ENCODE assay signal across 1 cellular context in the genomic region with DNA sequence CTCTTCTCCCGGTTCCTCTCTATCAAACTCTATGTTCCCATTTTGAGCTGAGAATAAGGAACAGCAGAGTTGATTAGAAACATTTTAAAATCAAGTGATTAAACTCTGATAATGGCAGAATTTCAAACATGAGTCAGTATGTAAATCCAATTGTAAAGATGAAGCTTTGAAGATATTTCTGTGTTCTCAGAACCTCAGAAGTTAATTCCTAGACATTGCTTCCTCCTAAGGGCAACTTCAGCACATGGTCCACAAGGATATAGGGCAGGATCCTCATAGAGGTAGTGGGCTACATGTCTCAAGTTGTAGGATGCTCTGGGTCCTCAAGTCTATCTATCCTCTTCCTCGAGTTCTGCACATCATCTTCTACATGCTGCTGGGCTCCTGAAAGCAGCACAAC.
TF ChIP-seq lines count a peak whose summit lies in the region.

No MANE protein-coding gene starts in this region.

TF ChIP-seq in IMR-90, 13 proteins besides CTCF, POLR2A, EP300 and RAD21 (continued from another document):
- TF ChIP-seq RCOR1 (IDR thresholded peaks at IDR 0.05; ENCODE audit: insufficient replicate concordance, low read length) = no peak
- TF ChIP-seq, protein P1, sequence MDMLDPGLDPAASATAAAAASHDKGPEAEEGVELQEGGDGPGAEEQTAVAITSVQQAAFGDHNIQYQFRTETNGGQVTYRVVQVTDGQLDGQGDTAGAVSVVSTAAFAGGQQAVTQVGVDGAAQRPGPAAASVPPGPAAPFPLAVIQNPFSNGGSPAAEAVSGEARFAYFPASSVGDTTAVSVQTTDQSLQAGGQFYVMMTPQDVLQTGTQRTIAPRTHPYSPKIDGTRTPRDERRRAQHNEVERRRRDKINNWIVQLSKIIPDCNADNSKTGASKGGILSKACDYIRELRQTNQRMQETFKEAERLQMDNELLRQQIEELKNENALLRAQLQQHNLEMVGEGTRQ (IDR thresholded peaks at IDR 0.05; ENCODE audit: low read depth, low read length) = no peak
- TF ChIP-seq BHLHE40 (IDR thresholded peaks at IDR 0.05; ENCODE audit: low read depth, low read length) = no peak
- no peak for TF ChIP-seq MXI1 (IDR thresholded peaks at IDR 0.05; ENCODE audit: borderline replicate concordance, low read depth, low read length)
- TF ChIP-seq CHD1 (IDR thresholded peaks at IDR 0.05; ENCODE audit: low read depth, low read length) = no peak
- no peak for TF ChIP-seq SMC3 (IDR thresholded peaks at IDR 0.05; ENCODE audit: low read depth, low read length)
- no peak for TF ChIP-seq FOS (IDR thresholded peaks at IDR 0.05; ENCODE audit: low read depth, low read length)
- TF ChIP-seq, protein P2, sequence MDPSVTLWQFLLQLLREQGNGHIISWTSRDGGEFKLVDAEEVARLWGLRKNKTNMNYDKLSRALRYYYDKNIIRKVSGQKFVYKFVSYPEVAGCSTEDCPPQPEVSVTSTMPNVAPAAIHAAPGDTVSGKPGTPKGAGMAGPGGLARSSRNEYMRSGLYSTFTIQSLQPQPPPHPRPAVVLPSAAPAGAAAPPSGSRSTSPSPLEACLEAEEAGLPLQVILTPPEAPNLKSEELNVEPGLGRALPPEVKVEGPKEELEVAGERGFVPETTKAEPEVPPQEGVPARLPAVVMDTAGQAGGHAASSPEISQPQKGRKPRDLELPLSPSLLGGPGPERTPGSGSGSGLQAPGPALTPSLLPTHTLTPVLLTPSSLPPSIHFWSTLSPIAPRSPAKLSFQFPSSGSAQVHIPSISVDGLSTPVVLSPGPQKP (IDR thresholded peaks at IDR 0.05; ENCODE audit: borderline replicate concordance, low read depth, low read length) = no peak
- TF ChIP-seq MAFK (IDR thresholded peaks at IDR 0.05; ENCODE audit: low read depth, low read length) = no peak
- TF ChIP-seq CEBPB (IDR thresholded peaks at IDR 0.05; ENCODE audit: low read depth, low read length) = no peak
- TF ChIP-seq NFE2L2 (IDR thresholded peaks at IDR 0.05; ENCODE audit: low read depth, low read length) = no peak
TF ChIP-seq in IMR-90: peak in this region for 0.
